Comparison of ENCODE assay signal across 14 cellular contexts in the genomic region with DNA sequence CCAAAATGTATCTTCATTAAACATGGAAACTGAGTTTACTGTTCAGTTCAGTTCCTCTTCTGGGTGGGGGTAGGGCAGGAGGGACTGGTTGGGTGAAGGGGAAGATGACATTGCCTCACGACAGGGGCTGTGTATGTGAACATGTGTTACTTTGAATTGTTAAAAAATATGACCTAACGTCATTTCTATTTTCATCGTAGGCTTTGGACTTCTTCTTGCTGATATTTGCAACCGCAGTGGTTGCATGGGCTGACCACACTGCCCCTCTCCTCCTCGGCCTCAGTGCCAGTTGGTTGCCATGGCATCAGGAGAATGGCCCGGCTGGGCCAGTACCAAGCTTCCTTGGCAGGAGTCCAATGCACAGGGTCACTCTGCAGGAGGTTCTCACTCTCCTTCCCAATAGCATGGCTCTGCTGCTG. TPM values are rescaled to one million over a fixed set of nuclear protein-coding genes. Genes with fewer than 3 reads are reported as not detected.
DNase-seq lines count a peak whose midpoint lies in the region; ATAC-seq and TF ChIP-seq lines count a peak whose summit lies in the region.
"Had no signal": no experiment of that assay in that cellular context is flagged by ENCODE, and none has a peak within 500 bp of the region (broad histone marks: within the 10 kb centered on the region; RNA-seq: fewer than 3 reads in every experiment).

No MANE protein-coding gene starts in this region.

- no peak overlapping the region for H2AFZ ChIP-seq in hepatocyte

- H3K9me3 ChIP-seq in right atrium auricular region (no peaks in the 10 kb centered on the region), mucosa of descending colon (no peaks in the 10 kb centered on the region), hepatocyte (ENCODE audit: low read depth) (no peaks in the 10 kb centered on the region)
- H3K9me3 ChIP-seq: thoracic aorta had no signal

- H3K9me3 Mint-ChIP-seq in natural killer cell treated with Interleukin-12 subunit alpha and Interleukin-12 subunit beta and Interleukin-15 and Interleukin-18, amount 100 ng/mL, for 72 hours, result no peaks in the 10 kb centered on the region

- H3K4me3 ChIP-seq in right atrium auricular region (no peak overlapping the region), mucosa of descending colon (no peak overlapping the region), hepatocyte (no peak overlapping the region)
- H3K4me3 ChIP-seq: thoracic aorta had no signal

- WGBS in hepatocyte (ENCODE audit: low lambda C conversion rate, missing lambda C conversion rate), result 94% methylated on average over 6 of the region's 6 CpGs

- H3K36me3 Mint-ChIP-seq in natural killer cell treated with Interleukin-12 subunit alpha and Interleukin-12 subunit beta and Interleukin-15 and Interleukin-18, amount 100 ng/mL, for 72 hours, result peaks cover 4% of the 10 kb centered on the region

- H3K27me3 ChIP-seq in right atrium auricular region, result no peaks in the 10 kb centered on the region
- no peaks in the 10 kb centered on the region for H3K27me3 ChIP-seq in hepatocyte
- H3K27me3 ChIP-seq: foreskin keratinocyte had no signal

- H4K20me1 ChIP-seq in hepatocyte (ENCODE audit: insufficient read depth, poor library complexity, severe bottlenecking), result no peaks in the 10 kb centered on the region

- TF ChIP-seq CTCF in right atrium auricular region (IDR thresholded peaks at IDR 0.05), result no peak
- TF ChIP-seq CTCF in mucosa of descending colon (IDR thresholded peaks at IDR 0.05), result no peak
- TF ChIP-seq CTCF in hepatocyte (IDR thresholded peaks at IDR 0.05; ENCODE audit: poor library complexity), result no peak

- H3K4me2 ChIP-seq in hepatocyte, result no peak overlapping the region

- H3K4me1 ChIP-seq in right atrium auricular region, result no peaks in the 10 kb centered on the region
- H3K4me1 ChIP-seq in mucosa of descending colon (ENCODE audit: low read depth), result no peaks in the 10 kb centered on the region
- H3K4me1 ChIP-seq in hepatocyte (ENCODE audit: insufficient read depth), result peaks cover 3% of the 10 kb centered on the region
- H3K4me1 ChIP-seq: foreskin keratinocyte had no signal

- intact Hi-C loops in Right ventricle myocardium inferior (cut with DNase I) (no loop called here), mucosa of descending colon (cut with DNase I, micrococcal nuclease) (no loop called here)

- no peaks in the 10 kb centered on the region for H3K9me2 ChIP-seq in hepatocyte (replicated peaks; ENCODE audit: insufficient read depth)

- no peak overlapping the region for H3K4me3 Mint-ChIP-seq in natural killer cell treated with Interleukin-12 subunit alpha and Interleukin-12 subunit beta and Interleukin-15 and Interleukin-18, amount 100 ng/mL, for 72 hours

- no peaks in the 10 kb centered on the region for H3K4me1 Mint-ChIP-seq in natural killer cell treated with Interleukin-12 subunit alpha and Interleukin-12 subunit beta and Interleukin-15 and Interleukin-18, amount 100 ng/mL, for 72 hours (ENCODE audit: low read depth in 2 of 2)

- H3K27ac ChIP-seq in right atrium auricular region, result no peak overlapping the region
- no peak overlapping the region for H3K27ac ChIP-seq in hepatocyte
- H3K27ac ChIP-seq: foreskin keratinocyte, thoracic aorta had no signal

- H3K27ac Mint-ChIP-seq in natural killer cell treated with Interleukin-12 subunit alpha and Interleukin-12 subunit beta and Interleukin-15 and Interleukin-18, amount 100 ng/mL, for 72 hours, result no peak overlapping the region

- no peaks in the 10 kb centered on the region for H3K79me2 ChIP-seq in hepatocyte

- no peaks in the 10 kb centered on the region for H3K27me3 Mint-ChIP-seq in natural killer cell treated with Interleukin-12 subunit alpha and Interleukin-12 subunit beta and Interleukin-15 and Interleukin-18, amount 100 ng/mL, for 72 hours

- peaks cover 25% of the 10 kb centered on the region for H3K36me3 ChIP-seq in right atrium auricular region
- H3K36me3 ChIP-seq in mucosa of descending colon (ENCODE audit: low read depth), result no peaks in the 10 kb centered on the region
- H3K36me3 ChIP-seq in hepatocyte (replicated peaks; ENCODE audit: insufficient read depth, low read depth), result no peaks in the 10 kb centered on the region

- ATAC-seq in Right ventricle myocardium inferior (peak; percentile 76), mucosa of descending colon (peak; percentile 22)
- ATAC-seq in natural killer cell treated with Interleukin-12 subunit alpha and Interleukin-12 subunit beta and Interleukin-15 and Interleukin-18, amount 100 ng/mL, for 72 hours, result no peak
- ATAC-seq: foreskin keratinocyte had no signal

- DNase-seq in Right ventricle myocardium inferior (ENCODE audit: missing footprints), result peak; percentile 83
- no peak for DNase-seq in right atrium auricular region (ENCODE audit: low spot score)
- DNase-seq in cerebellar nuclear complex (lab: John Stamatoyannopoulos, UW), result peak; percentile 89 to 99
- DNase-seq in mucosa of descending colon, result peak in 2 of 3 donors; percentile 14 to 53
- no peak for DNase-seq in DMS153 (lab: John Stamatoyannopoulos, UW)
- DNase-seq in natural killer cell treated with Interleukin-12 subunit alpha and Interleukin-12 subunit beta and Interleukin-15 and Interleukin-18, amount 100 ng/mL, for 72 hours (ENCODE audit: low spot score), result no peak
- DNase-seq in NCI-H510A (lab: John Stamatoyannopoulos, UW), result no peak
- no peak for DNase-seq in hepatocyte (ENCODE audit: low spot score)
- DNase-seq: activated CD4-positive, alpha-beta T cell treated with anti-CD3 and anti-CD28 coated beads, Interleukin-2, amount 50 U/mL, for 1 hour; activated gamma-delta T cell treated with Interleukin-2 at 50 U/mL for 16 hours; DMS79 treated with DMSO at 0.1 percent for 48 hours; foreskin keratinocyte; NCI-H774 had no signal

RNA-seq across cellular contexts. Expression of gene HACD4, which starts 41.5 kb away (rescaled TPM):
- total RNA-seq in Right ventricle myocardium inferior, result 1.1 TPM
- total RNA-seq in right atrium auricular region, result 1 to 10 TPM in 1 of 2 donors, under 1 TPM in 1; 0.82 to 1.7 TPM
- total RNA-seq in mucosa of descending colon, result 1 to 10 TPM in 2 of 3 donors, under 1 TPM in 1; 0.93 to 6.1 (median 1.9) TPM
- total RNA-seq in natural killer cell treated with Interleukin-12 subunit alpha and Interleukin-12 subunit beta and Interleukin-15 and Interleukin-18, amount 100 ng/mL, for 72 hours, result 1 to 10 TPM; 2.2 to 3.1 TPM
- total RNA-seq in hepatocyte, result 1.2 and 1.3 TPM in 2 replicates
- polyA plus RNA-seq in hepatocyte, result 1.3 TPM in 2 replicates

Comparison
In these comparisons a context has a peak if more than half of its experiments do, and no peak if none do; other contexts are left out.
1. DNase-seq: peak in Right ventricle myocardium inferior (single experiment), cerebellar nuclear complex (2 of 2) and mucosa of descending colon (2 of 3); none in right atrium auricular region (single experiment), DMS153 (single experiment), natural killer cell treated with Interleukin-12 subunit alpha and Interleukin-12 subunit beta and Interleukin-15 and Interleukin-18, amount 100 ng/mL, for 72 hours (single experiment), NCI-H510A (single experiment) and hepatocyte (single experiment).
2. ATAC-seq: peak in Right ventricle myocardium inferior (single experiment) and mucosa of descending colon (single experiment); none in natural killer cell treated with Interleukin-12 subunit alpha and Interleukin-12 subunit beta and Interleukin-15 and Interleukin-18, amount 100 ng/mL, for 72 hours (0 of 2).